ENCODE assay signal across 16 cellular contexts in the genomic region with DNA sequence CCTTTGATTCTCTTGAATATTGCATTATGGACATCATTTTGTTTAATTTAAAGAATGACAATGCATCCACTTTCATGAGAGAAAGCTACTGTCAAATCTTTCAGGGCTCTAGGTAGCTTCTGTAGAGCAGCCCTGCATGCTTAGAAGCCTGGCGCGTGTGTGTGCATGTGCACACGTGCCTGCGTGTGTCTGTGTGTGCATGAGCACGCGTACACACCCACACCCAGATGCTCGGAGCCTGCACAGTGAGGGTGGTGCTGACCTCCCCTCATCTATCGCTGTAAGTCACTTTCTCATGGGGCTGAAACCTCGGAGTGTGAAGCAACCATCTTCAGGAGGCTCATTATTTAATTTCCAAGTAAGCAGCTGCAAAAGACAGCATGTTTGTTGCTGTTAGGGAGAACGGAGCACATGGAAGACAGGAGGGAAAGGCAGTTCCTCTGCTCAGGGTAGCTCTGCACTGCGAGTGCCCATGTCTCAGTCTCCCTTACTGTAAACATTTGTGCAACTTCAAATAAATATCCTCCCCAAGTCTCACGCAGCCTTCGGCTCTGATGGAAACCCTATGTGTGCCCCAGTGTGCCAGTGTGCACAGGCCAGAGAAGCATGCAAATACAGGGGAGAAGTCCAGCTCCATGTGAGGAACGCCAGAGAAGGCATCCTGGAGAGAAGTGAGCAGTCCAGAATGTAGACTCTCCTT. TPM values are rescaled to one million over a fixed set of nuclear protein-coding genes. Genes with fewer than 3 reads are reported as not detected.
"Had no signal": no experiment of that assay in that cellular context is flagged by ENCODE, and none has a peak within 500 bp of the region (broad histone marks: within the 10 kb centered on the region; RNA-seq: fewer than 3 reads in every experiment).

No MANE protein-coding gene starts in this region.

- H3K36me3 ChIP-seq: colonic mucosa, transverse colon had no signal

- H3K36me3 Mint-ChIP-seq: immature natural killer cell; natural killer cell treated with Interleukin-12 subunit alpha and Interleukin-12 subunit beta and Interleukin-15 and Interleukin-18, amount 100 ng/mL, for 72 hours had no signal

- H3K4me3 ChIP-seq: colonic mucosa, psoas muscle, transverse colon had no signal

- DNase-seq: activated B cell treated with CpG ODN at 0.5 μM for 24 hours; activated CD4-positive, alpha-beta T cell treated with anti-CD3 and anti-CD28 coated beads, Interleukin-2, amount 10 ng/mL, durations not matched to agents 7 days and 5 days; activated CD8-positive, alpha-beta memory T cell treated with anti-CD3 and anti-CD28 coated beads for 24 hours; activated naive CD4-positive, alpha-beta T cell treated with anti-CD3 and anti-CD28 coated beads for 36 hours; caudate nucleus; colonic mucosa; effector CD4-positive, alpha-beta T cell; immature natural killer cell; left colon; mammary epithelial cell; occipital lobe; psoas muscle; transverse colon had no signal

- H3K4me3 Mint-ChIP-seq: activated B cell treated with CpG ODN at 0.5 μM for 24 hours; activated CD4-positive, alpha-beta T cell treated with anti-CD3 and anti-CD28 coated beads, Interleukin-2, amount 10 ng/mL, durations not matched to agents 7 days and 5 days; activated naive CD4-positive, alpha-beta T cell treated with anti-CD3 and anti-CD28 coated beads for 36 hours; activated T-helper 17 cell treated with anti-CD3 and anti-CD28 coated beads, Interleukin-2, amount 50 U/mL, for 72 hours; immature natural killer cell; natural killer cell treated with Interleukin-12 subunit alpha and Interleukin-12 subunit beta and Interleukin-15 and Interleukin-18, amount 100 ng/mL, for 72 hours; T-helper 1 cell treated with Interleukin-12 subunit alpha and Interleukin-12 subunit beta and Interleukin-4 antibody, amounts not matched to agents 30 μg/mL and 1 μg/mL, for 36 hours had no signal

- H3K27me3 Mint-ChIP-seq: activated B cell treated with CpG ODN at 0.5 μM for 24 hours; activated CD4-positive, alpha-beta T cell treated with anti-CD3 and anti-CD28 coated beads, Interleukin-2, amount 10 ng/mL, durations not matched to agents 7 days and 5 days; activated T-helper 17 cell treated with anti-CD3 and anti-CD28 coated beads, Interleukin-2, amount 50 U/mL, for 72 hours had no signal

- H3K4me1 Mint-ChIP-seq: activated B cell treated with CpG ODN at 0.5 μM for 24 hours; activated T-helper 17 cell treated with anti-CD3 and anti-CD28 coated beads, Interleukin-2, amount 50 U/mL, for 72 hours had no signal

- H3K27ac ChIP-seq: colonic mucosa, psoas muscle had no signal

- H3K9me3 Mint-ChIP-seq: activated B cell treated with CpG ODN at 0.5 μM for 24 hours; activated CD4-positive, alpha-beta T cell treated with anti-CD3 and anti-CD28 coated beads, Interleukin-2, amount 10 ng/mL, durations not matched to agents 7 days and 5 days; activated naive CD4-positive, alpha-beta T cell treated with anti-CD3 and anti-CD28 coated beads for 36 hours; activated T-helper 17 cell treated with anti-CD3 and anti-CD28 coated beads, Interleukin-2, amount 50 U/mL, for 72 hours; immature natural killer cell; natural killer cell treated with Interleukin-12 subunit alpha and Interleukin-12 subunit beta and Interleukin-15 and Interleukin-18, amount 100 ng/mL, for 72 hours; T-helper 1 cell treated with Interleukin-12 subunit alpha and Interleukin-12 subunit beta and Interleukin-4 antibody, amounts not matched to agents 30 μg/mL and 1 μg/mL, for 36 hours had no signal

- H3K9me3 ChIP-seq: colonic mucosa, psoas muscle, transverse colon had no signal

- H3K4me1 ChIP-seq: colonic mucosa, psoas muscle had no signal

- H3K27me3 ChIP-seq: colonic mucosa, transverse colon had no signal

- ATAC-seq: activated T-helper 17 cell treated with anti-CD3 and anti-CD28 coated beads, Interleukin-2, amount 50 U/mL, for 72 hours; left colon; natural killer cell treated with Interleukin-12 subunit alpha and Interleukin-12 subunit beta and Interleukin-15 and Interleukin-18, amount 100 ng/mL, for 72 hours; psoas muscle had no signal

RNA-seq across cellular contexts. Expression of a gene that starts 22.8 kb away (rescaled TPM):
- total RNA-seq: activated B cell treated with CpG ODN at 0.5 μM for 24 hours had no signal
